9 cellular contexts compared by ENCODE assay signal in the genomic region with DNA sequence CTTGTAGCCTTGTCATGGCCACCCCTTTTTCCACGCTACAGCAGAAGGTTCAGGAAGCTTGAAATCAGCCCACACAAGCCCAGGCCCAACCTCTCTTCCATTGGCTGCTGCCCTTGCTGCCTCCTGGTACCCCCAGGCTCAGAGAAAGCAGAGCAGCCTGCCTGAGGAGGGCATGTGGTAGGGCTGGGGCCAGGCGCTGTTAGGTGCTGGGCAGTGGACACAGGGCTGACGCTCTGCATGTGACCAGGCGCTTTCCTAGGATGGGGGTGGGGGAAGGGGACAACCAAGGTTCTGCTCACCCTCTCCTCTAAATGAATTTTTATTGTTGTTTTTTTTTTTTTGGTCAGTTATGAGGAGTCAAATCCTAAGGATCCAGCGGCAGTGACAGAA. TPM values are rescaled to one million over a fixed set of nuclear protein-coding genes. Genes with fewer than 3 reads are reported as not detected.
DNase-seq lines count a peak whose midpoint lies in the region; ATAC-seq lines count a peak whose summit lies in the region.
"Had no signal": no experiment of that assay in that cellular context is flagged by ENCODE, and none has a peak within 500 bp of the region (broad histone marks: within the 10 kb centered on the region; RNA-seq: fewer than 3 reads in every experiment).

No MANE protein-coding gene starts in this region.

- H3K36me3 ChIP-seq in subcutaneous abdominal adipose tissue (ENCODE audit: control insufficient read depth in 5 of 5, insufficient read depth in 5 of 5, low read length in 5 of 5), result peaks cover 0 to 59% (median 33%) of the 10 kb centered on the region in 5 donors

- ATAC-seq in T-helper 17 cell, result no peak

- H3K9me3 ChIP-seq in T-helper 17 cell (ENCODE audit: control insufficient read depth, low read length, poor library complexity, severe bottlenecking), result no peaks in the 10 kb centered on the region
- no peaks in the 10 kb centered on the region for H3K9me3 ChIP-seq in subcutaneous abdominal adipose tissue (ENCODE audit: control insufficient read depth in 5 of 5, low read length in 5 of 5)

- peaks cover 3% of the 10 kb centered on the region for H3K36me3 Mint-ChIP-seq in T-helper 17 cell (ENCODE audit: low read depth)

- no peak overlapping the region for H3K4me3 ChIP-seq in subcutaneous abdominal adipose tissue (ENCODE audit: low read depth in 1 of 5, low read length in 5 of 5)

- H3K4me1 ChIP-seq in subcutaneous abdominal adipose tissue (ENCODE audit: control insufficient read depth in 5 of 5, insufficient read depth in 5 of 5, low read length in 5 of 5), result peaks cover 8 to 44% (median 38%) of the 10 kb centered on the region in 5 donors

- H3K27ac Mint-ChIP-seq in T-helper 17 cell, result peak overlapping the region; percentile 21

- no peaks in the 10 kb centered on the region for H3K27me3 Mint-ChIP-seq in T-helper 17 cell

- no peak overlapping the region for H3K9ac ChIP-seq in subcutaneous abdominal adipose tissue (ENCODE audit: low read length in 5 of 5)

- DNase-seq in SHP77 (lab: John Stamatoyannopoulos, UW) (peak; percentile 19 to 53), SHP77 treated with DMSO at 0.1 percent for 48 hours (lab: John Stamatoyannopoulos, UW) (no peak), T-helper 17 cell (no peak), iPS-NIHi11 (ENCODE audit: low spot score) (peak; percentile 2), DMS79 (lab: John Stamatoyannopoulos, UW) (no peak), activated gamma-delta T cell treated with Interleukin-2 at 50 U/mL for 16 hours (no peak), midbrain (lab: John Stamatoyannopoulos, UW) (no peak)
- DNase-seq: NCI-H510A had no signal

- peaks cover 17% of the 10 kb centered on the region for H3K4me1 Mint-ChIP-seq in T-helper 17 cell

- H3K27ac ChIP-seq in subcutaneous abdominal adipose tissue (ENCODE audit: low read depth, low read length), result peak overlapping the region; percentile 98

- H3K4me3 Mint-ChIP-seq in T-helper 17 cell, result no peak overlapping the region

- no peaks in the 10 kb centered on the region for H3K27me3 ChIP-seq in subcutaneous abdominal adipose tissue (ENCODE audit: control insufficient read depth in 5 of 5, insufficient read depth in 4 of 5, low read length in 5 of 5)

RNA-seq across cellular contexts. Expression of a gene that starts 36.3 kb away (rescaled TPM):
- total RNA-seq in T-helper 17 cell, result 1 to 10 TPM; 3.5 to 6.8 TPM

RNA-seq across cellular contexts. Expression of a gene that starts 54.5 kb away (rescaled TPM):
- total RNA-seq in T-helper 17 cell, result 100 to 1,000 TPM; 154 to 177 TPM

Comparison
In these comparisons a context has a peak if more than half of its experiments do, and no peak if none do; other contexts are left out.
1. DNase-seq: peak in SHP77 (2 of 2) and iPS-NIHi11 (single experiment); none in SHP77 treated with DMSO at 0.1 percent for 48 hours (single experiment), T-helper 17 cell (0 of 3), DMS79 (single experiment), activated gamma-delta T cell treated with Interleukin-2 at 50 U/mL for 16 hours (single experiment) and midbrain (single experiment).